ENCODE assay signal across 1 cellular context in the genomic region with DNA sequence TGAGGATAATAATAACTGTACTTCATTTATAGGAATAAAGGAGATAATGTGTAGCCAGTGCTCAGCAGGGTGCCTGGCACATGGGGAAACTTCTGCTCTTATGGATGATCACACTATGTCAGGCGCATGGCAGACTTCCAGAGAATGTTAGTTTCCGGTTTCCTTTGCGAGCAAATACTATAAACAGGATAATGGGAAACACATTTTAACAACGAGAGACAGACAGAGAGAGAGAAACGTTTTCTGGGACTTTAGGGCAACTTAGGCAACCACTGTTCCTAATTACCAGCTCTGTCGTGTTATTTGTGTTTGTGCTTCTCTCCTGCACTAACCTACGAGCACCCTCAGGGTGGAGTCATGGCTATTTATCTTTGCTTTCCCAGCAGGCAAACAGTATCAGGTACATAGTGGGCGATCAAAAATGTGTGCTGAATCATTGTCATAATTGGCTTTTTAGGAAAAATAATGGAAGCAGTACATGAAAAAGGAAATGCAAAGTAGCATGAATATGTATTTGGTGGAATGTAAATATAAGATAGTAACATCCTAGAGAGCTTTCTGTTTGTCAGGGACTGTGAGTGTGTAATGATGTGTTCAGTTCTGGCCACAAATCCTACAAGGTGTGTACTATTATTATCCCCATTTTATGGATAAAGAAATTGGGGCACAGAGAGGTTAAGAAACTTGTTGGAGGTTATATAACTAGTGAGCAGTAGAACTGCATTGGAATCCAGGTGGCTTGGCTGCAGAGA.
TF ChIP-seq lines count a peak whose summit lies in the region.

No MANE protein-coding gene starts in this region.

TF ChIP-seq in K562, 482 proteins besides CTCF, POLR2A, EP300 and RAD21 (continued from another document):
- no peak for TF ChIP-seq SMARCE1 (IDR thresholded peaks at IDR 0.05)
TF ChIP-seq in K562: peak in this region for 1.
